8 cellular contexts compared by ENCODE assay signal in the genomic region with DNA sequence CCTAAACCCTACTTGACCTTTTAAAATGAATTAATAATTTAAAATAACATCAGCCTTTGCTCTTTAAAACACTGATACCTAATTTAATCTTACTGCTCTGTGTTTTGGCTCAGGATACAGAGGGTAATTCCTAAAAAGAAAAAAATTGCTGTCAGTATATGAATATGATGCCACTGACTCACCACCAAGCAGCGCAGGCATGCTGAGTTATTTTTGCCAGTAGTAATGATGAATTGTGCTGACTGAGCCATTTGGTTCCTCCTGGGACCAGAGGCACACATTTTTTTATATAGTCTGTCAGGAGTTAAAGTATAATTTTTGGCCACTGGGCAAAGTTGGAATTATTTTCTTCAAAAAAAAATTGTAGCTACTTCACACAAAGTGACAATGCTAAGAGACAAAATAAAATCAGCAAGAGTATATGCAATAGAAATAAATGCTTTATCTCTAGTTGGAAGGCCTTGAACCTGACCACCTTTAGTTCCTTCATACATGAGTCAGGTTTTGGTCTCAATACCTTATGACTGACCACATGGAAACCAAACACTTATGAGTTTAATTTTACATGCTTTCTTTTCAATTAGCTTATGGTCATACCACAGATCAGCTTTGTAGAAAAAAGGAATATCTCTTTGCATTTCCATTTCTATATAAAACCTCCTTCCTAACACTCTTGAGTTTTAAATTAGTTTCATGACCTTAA.
A peak's percentile ranks its signal among the peaks of the same experiment; 100 is the strongest.
DNase-seq lines count a peak whose midpoint lies in the region; ATAC-seq, FAIRE-seq and TF ChIP-seq lines count a peak whose summit lies in the region.

No MANE protein-coding gene starts in this region.

- WGBS in K562 (ENCODE audit: insufficient coverage, low coverage, missing lambda C conversion rate) = 0% methylated on average over 1 of the region's 1 CpG

- no peak for TF ChIP-seq RAD21 in K562 (CRISPR knock-in tag; conservative IDR thresholded peaks at IDR 0.05 in 1 of 2, IDR thresholded peaks at IDR 0.05 in 1 of 2)

- H2AFZ ChIP-seq in K562 (ENCODE audit: low read depth, low read length) = no peak overlapping the region

- no peak for TF ChIP-seq EP300 in K562 (IDR thresholded peaks at IDR 0.05; ENCODE audit: low read length)

- BruUV-seq in K562 (replicated peaks; lab: Mats Ljungman, UMichigan) = no TSS peak

- no peak overlapping the region for H3K4me2 ChIP-seq in K562 (ENCODE audit: insufficient read depth, low read length)

- TF ChIP-seq CTCF in K562 (IDR thresholded peaks at IDR 0.05 in 2 of 3, conservative IDR thresholded peaks at IDR 0.05 in 1 of 3; ENCODE audit: insufficient read depth in 2 of 3, low read depth in 1 of 3, low read length in 3 of 3) (no peak), gastrocnemius medialis (IDR thresholded peaks at IDR 0.05 in 4 of 5, conservative IDR thresholded peaks at IDR 0.05 in 1 of 5) (no peak), GM10248 (IDR thresholded peaks at IDR 0.05; ENCODE audit: control extremely low read depth, extremely low read depth, low read depth, missing control alignments) (no peak)

- no peaks in the 10 kb centered on the region for H3K9me1 ChIP-seq in K562 (ENCODE audit: control insufficient read depth, insufficient read depth, low read length)

- intact Hi-C loops in K562 (cut with micrococcal nuclease) (no loop called here), gastrocnemius medialis (cut with DNase I; ENCODE audit: low total_unique reads) (loop anchor here (10.0 kb wide), 1 partner anchor 113 kb away; the partner anchor contains the start of gene PPP3CA)

- TF ChIP-seq POLR2A in K562 (conservative IDR thresholded peaks at IDR 0.05) (no peak), gastrocnemius medialis (IDR thresholded peaks at IDR 0.05) (no peak), GM12892 (IDR thresholded peaks at IDR 0.05; ENCODE audit: low read depth, low read length) (no peak)

- H3K27ac ChIP-seq in K562 (ENCODE audit: extremely low read depth, low read depth, low read length) (no peak overlapping the region), gastrocnemius medialis (peak overlapping the region in 2 of 4 donors; percentile 41 to 42)

- ATAC-seq in GM19035 (IDR thresholded peaks at IDR 0.05; ENCODE audit: unreplicated experiment) (peak; percentile 76), HG03558 (IDR thresholded peaks at IDR 0.05; ENCODE audit: extremely low read depth, unreplicated experiment) (peak; percentile 47), K562 (no peak), gastrocnemius medialis (peak; percentile 91 to 97), GM21737 (IDR thresholded peaks at IDR 0.05; ENCODE audit: unreplicated experiment) (no peak)

- no peaks in the 10 kb centered on the region for H3K9me3 ChIP-seq in K562 (replicated peaks; ENCODE audit: control insufficient read depth, insufficient read depth, low read depth, low read length)
- no peaks in the 10 kb centered on the region for H3K9me3 ChIP-seq in gastrocnemius medialis

- POLR2A ChIA-PET in K562 (lab: Yijun Ruan, JAX) (no interaction called here), GM10248 (lab: Yijun Ruan, JAX) (no interaction called here)

- H3K79me2 ChIP-seq in K562 (ENCODE audit: control insufficient read depth, insufficient read depth, low read length) = no peaks in the 10 kb centered on the region

- H3K27me3 ChIP-seq in K562 (ENCODE audit: control insufficient read depth in 2 of 2, insufficient read depth in 2 of 2, low read length in 2 of 2) (no peaks in the 10 kb centered on the region), gastrocnemius medialis (no peaks in the 10 kb centered on the region)

- FAIRE-seq in K562 (lab: Jason Lieb, UNC) = no peak
- no peak for FAIRE-seq in GM12892 (lab: Jason Lieb, UNC)

- in situ Hi-C loops in K562 (cut with MboI) (no loop called here), gastrocnemius medialis (cut with MboI; ENCODE audit: low sequenced_read_pairs in 4 of 4) (no loop called here)

- no peaks in the 10 kb centered on the region for H3K4me1 ChIP-seq in K562 (replicated peaks in 1 of 2; ENCODE audit: control insufficient read depth in 2 of 2, insufficient read depth in 2 of 2, low read length in 2 of 2)
- H3K4me1 ChIP-seq in gastrocnemius medialis = peaks cover 17 to 20% of the 10 kb centered on the region in 2 donors

- H3K36me3 ChIP-seq in K562 (ENCODE audit: control insufficient read depth, insufficient read depth, low read length) = no peaks in the 10 kb centered on the region
- no peaks in the 10 kb centered on the region for H3K36me3 ChIP-seq in gastrocnemius medialis

- no peak overlapping the region for H3K9ac ChIP-seq in K562 (ENCODE audit: insufficient read depth in 1 of 2, low read depth in 2 of 2, low read length in 2 of 2)

- CTCF ChIA-PET in K562 (lab: Yijun Ruan, JAX; ENCODE audit: low intra/inter-chr PET ratio) (no interaction called here), GM10248 (lab: Yijun Ruan, JAX) (interaction anchor here (1.4 kb wide), 1 partner anchor 19 kb away, joined by 4 read pairs; no protein-coding TSS in a partner anchor)

- DNase-seq in K562 (ENCODE audit: extremely low read depth in 1 of 4, low spot score in 3 of 4) (no peak), gastrocnemius medialis (peak; percentile 6 to 45), cerebellar cortex (ENCODE audit: low spot score) (no peak), GM12892 (ENCODE audit: insufficient read length) (no peak), GM10248 (ENCODE audit: extremely low spot score) (no peak)

- H3K4me3 ChIP-seq in K562 (no peak overlapping the region), gastrocnemius medialis (no peak overlapping the region)

- H4K20me1 ChIP-seq in K562 (replicated peaks; ENCODE audit: control insufficient read depth, insufficient read depth, low read length) = no peaks in the 10 kb centered on the region

TF ChIP-seq in K562, 482 proteins besides CTCF, POLR2A, EP300 and RAD21:
- TF ChIP-seq MYC (IDR thresholded peaks at IDR 0.05; ENCODE audit: low read depth, low read length) = no peak
- no peak for TF ChIP-seq MYC (CRISPR knock-in tag; IDR thresholded peaks at IDR 0.05; ENCODE audit: borderline replicate concordance, low read depth)
- peak; percentile 55; the same call in 1 of the 2 replicates for TF ChIP-seq MAFG (tag; conservative IDR thresholded peaks at IDR 0.05)

Comparison
In these comparisons a context has a peak if more than half of its experiments do, and no peak if none do; other contexts are left out.
1. ATAC-seq: peak in GM19035 (single experiment), HG03558 (single experiment) and gastrocnemius medialis (2 of 2); none in K562 (single experiment) and GM21737 (single experiment).
2. DNase-seq: peak in gastrocnemius medialis (2 of 2); none in K562 (0 of 4), cerebellar cortex (single experiment), GM12892 (single experiment) and GM10248 (single experiment).